8 cellular contexts compared by ENCODE assay signal in genomic region chr1:201530741-201531521, GRCh38. TPM values are rescaled to one million over a fixed set of nuclear protein-coding genes. Genes with fewer than 3 reads are reported as not detected.
A peak's percentile ranks its signal among the peaks of the same experiment; 100 is the strongest.
DNase-seq lines count a peak whose midpoint lies in the region; ATAC-seq, FAIRE-seq and TF ChIP-seq lines count a peak whose summit lies in the region.

No MANE protein-coding gene starts in this region.

- peaks cover 23% of the 10 kb centered on the region for H3K4me1 Mint-ChIP-seq in WTC11
- peaks cover 12% of the 10 kb centered on the region for H3K4me1 Mint-ChIP-seq in neural crest cell

- 0 out of 2 replicates have a peak, but pooled peaks cover under 1% of the 10 kb centered on the region for H3K27me3 Mint-ChIP-seq in WTC11 (ENCODE audit: low read depth)
- H3K27me3 Mint-ChIP-seq in neural crest cell (ENCODE audit: low read depth) = peaks cover 39% of the 10 kb centered on the region

- ATAC-seq in WTC11 (peak; percentile 96), GM18502 (IDR thresholded peaks at IDR 0.05; ENCODE audit: poor library complexity, unreplicated experiment) (no peak)

- TF ChIP-seq CTCF in WTC11 (IDR thresholded peaks at IDR 0.05) (peak; percentile 62), neural crest cell (conservative IDR thresholded peaks at IDR 0.05) (peak; percentile 87)

- CTCF ChIA-PET in WTC11 (lab: Charles Lee) = interaction anchor here (0.5 to 8.2 kb wide), 51 partner anchors 8 to 605 kb away, joined by 3 to 87 read pairs (median 4); partner anchors contain the start of genes CSRP1, IPO9, LMOD1 and NAV1

- no peaks in the 10 kb centered on the region for H3K36me3 Mint-ChIP-seq in WTC11
- no peaks in the 10 kb centered on the region for H3K36me3 Mint-ChIP-seq in neural crest cell (ENCODE audit: low read depth)

- H3K9me3 Mint-ChIP-seq in WTC11 (no peaks in the 10 kb centered on the region), neural crest cell (no peaks in the 10 kb centered on the region)

- FAIRE-seq in GM12891 (lab: Jason Lieb, UNC) (no peak), urothelium cell line (lab: Jason Lieb, UNC) (no peak)

- TF ChIP-seq POLR2A in GM12891 (IDR thresholded peaks at IDR 0.05; ENCODE audit: low read depth, low read length) = no peak

- 0 out of 2 replicates have a peak overlapping the region, but pooled peaks have one; percentile 50 for H3K27ac Mint-ChIP-seq in WTC11
- no peak overlapping the region for H3K27ac Mint-ChIP-seq in neural crest cell (ENCODE audit: unreplicated experiment)

- POLR2A ChIA-PET in WTC11 (lab: Charles Lee) = interaction anchor here (0.7 to 1.3 kb wide), 3 partner anchors 9 to 26 kb away, joined by 3 to 4 read pairs (median 3); no protein-coding TSS in a partner anchor

- DNase-seq in A172 (ENCODE audit: low spot score) (peak; percentile 82), GM12891 (ENCODE audit: insufficient read length, low spot score) (peak; percentile 56), NCI-H2196 (lab: John Stamatoyannopoulos, UW; ENCODE audit: unreplicated experiment) (peak; percentile 80), WTC11 (ENCODE audit: low spot score) (peak; percentile 90), fibroblast of peridontal ligament (ENCODE audit: extremely low read depth) (peak; percentile 93), neural crest cell (ENCODE audit: low read depth, low spot score) (peak; percentile 85), urothelium cell line (ENCODE audit: low spot score) (peak; percentile 82)

- no peak overlapping the region for H3K4me3 Mint-ChIP-seq in WTC11
- H3K4me3 Mint-ChIP-seq in neural crest cell = no peak overlapping the region

TF ChIP-seq in GM12891, 5 proteins besides CTCF, POLR2A, EP300 and RAD21:
- TF ChIP-seq SPI1 (IDR thresholded peaks at IDR 0.05; ENCODE audit: low read depth, low read length) (no peak), TAF1 (IDR thresholded peaks at IDR 0.05; ENCODE audit: low read depth, low read length) (no peak), PAX5 (IDR thresholded peaks at IDR 0.05; ENCODE audit: insufficient read depth, low read length, severe bottlenecking) (no peak), POU2F2 (IDR thresholded peaks at IDR 0.05; ENCODE audit: low read depth, low read length) (no peak), POLR2AphosphoS5 (IDR thresholded peaks at IDR 0.05; ENCODE audit: low read depth, low read length) (no peak)
TF ChIP-seq in GM12891: peak in this region for 0.

TF ChIP-seq in WTC11, 78 proteins besides CTCF, POLR2A, EP300 and RAD21:
- TF ChIP-seq MAX (CRISPR knock-in tag; IDR thresholded peaks at IDR 0.05) (peak; percentile 45; the same call in 1 of the 2 replicates), NFE2L1 (CRISPR knock-in tag; IDR thresholded peaks at IDR 0.05) (peak; percentile 21; the same call in 1 of the 2 replicates), TEAD1 (CRISPR knock-in tag; IDR thresholded peaks at IDR 0.05) (no peak)

RNA-seq across cellular contexts. Expression of gene NAV1, which starts 8.0 kb away (rescaled TPM):
- total RNA-seq in A172 (2014; rRNA removed; shearing (Covaris generic)) = 29.7 and 40.3 TPM in 2 replicates
- 0.23 TPM for polyA plus RNA-seq in GM12891 (2012; ENCODE audit: low read depth, missing spikeins)
- total RNA-seq in WTC11 (2021) = 41.0 to 51.0 TPM (median 46.2 TPM) in 3 replicates
- 44.1 and 47.3 TPM in 2 replicates for total RNA-seq in neural crest cell

RNA-seq across cellular contexts. Expression of gene CSRP1, which starts 24.0 kb away (rescaled TPM):
- 573 and 611 TPM in 2 replicates for total RNA-seq in A172 (2014; rRNA removed; shearing (Covaris generic))
- polyA plus RNA-seq in GM12891 (2012; ENCODE audit: low read depth, missing spikeins) = 21.0 TPM
- total RNA-seq in WTC11 (2021) = 10.7 to 15.4 TPM (median 14.3 TPM) in 3 replicates
- 0.41 and 1.5 TPM in 2 replicates for total RNA-seq in neural crest cell

Comparison
In these comparisons a context has a peak if more than half of its experiments do, and no peak if none do; other contexts are left out.
1. RNA of gene CSRP1, which starts 24.0 kb away (total RNA-seq): 573 to 611 TPM in A172; 10.7 to 15.4 TPM in WTC11 and 0.41 to 1.5 TPM in neural crest cell; every median in the first group is over 10 times any median in the second.
2. Peak in every context shown above with its lines, with median percentiles within 50 percentile points of each other: DNase-seq.